16 cellular contexts compared by ENCODE assay signal in genomic region chr11:32015435-32015834, GRCh38.
DNase-seq lines count a peak whose midpoint lies in the region; ATAC-seq lines count a peak whose summit lies in the region.
"Had no signal": no experiment of that assay in that cellular context is flagged by ENCODE, and none has a peak within 500 bp of the region (broad histone marks: within the 10 kb centered on the region; RNA-seq: fewer than 3 reads in every experiment).

No MANE protein-coding gene starts in this region.

- DNase-seq in NCI-H2107 treated with DMSO at 0.1 percent for 48 hours (lab: John Stamatoyannopoulos, UW; ENCODE audit: unreplicated experiment): peak; percentile 3
- DNase-seq in NCI-H2107 (lab: John Stamatoyannopoulos, UW): no peak
- peak; percentile 92 for DNase-seq in NCI-H1105 treated with DMSO at 0.1 percent for 48 hours (lab: John Stamatoyannopoulos, UW)
- peak; percentile 58 for DNase-seq in SW480 (ENCODE audit: low spot score)
- DNase-seq in activated T-cell treated with anti-CD3 and anti-CD28 coated beads, Interleukin-2, amount 50 U/mL, for 1 hour: no peak
- DNase-seq in NCI-H82 treated with DMSO at 0.1 percent for 48 hours (lab: John Stamatoyannopoulos, UW; ENCODE audit: unreplicated experiment): no peak
- DNase-seq: DMS153, Kasumi-1, NCI-H1694, NCI-H526 treated with DMSO at 0.1 percent for 48 hours, PC-9, SJCRH30 had no signal

- ATAC-seq in HG03039 (IDR thresholded peaks at IDR 0.05; ENCODE audit: unreplicated experiment): no peak
- ATAC-seq: K562, Right ventricle myocardium inferior, SK-N-SH treated with all-trans-retinoic acid at 6 μM for 48 hours had no signal

Comparison
In these comparisons a context has a peak if more than half of its experiments do, and no peak if none do; other contexts are left out.
1. DNase-seq: peak in NCI-H2107 treated with DMSO at 0.1 percent for 48 hours (single experiment), NCI-H1105 treated with DMSO at 0.1 percent for 48 hours (single experiment) and SW480 (single experiment); none in NCI-H2107 (single experiment), activated T-cell treated with anti-CD3 and anti-CD28 coated beads, Interleukin-2, amount 50 U/mL, for 1 hour (single experiment) and NCI-H82 treated with DMSO at 0.1 percent for 48 hours (single experiment).